In the genomic region with DNA sequence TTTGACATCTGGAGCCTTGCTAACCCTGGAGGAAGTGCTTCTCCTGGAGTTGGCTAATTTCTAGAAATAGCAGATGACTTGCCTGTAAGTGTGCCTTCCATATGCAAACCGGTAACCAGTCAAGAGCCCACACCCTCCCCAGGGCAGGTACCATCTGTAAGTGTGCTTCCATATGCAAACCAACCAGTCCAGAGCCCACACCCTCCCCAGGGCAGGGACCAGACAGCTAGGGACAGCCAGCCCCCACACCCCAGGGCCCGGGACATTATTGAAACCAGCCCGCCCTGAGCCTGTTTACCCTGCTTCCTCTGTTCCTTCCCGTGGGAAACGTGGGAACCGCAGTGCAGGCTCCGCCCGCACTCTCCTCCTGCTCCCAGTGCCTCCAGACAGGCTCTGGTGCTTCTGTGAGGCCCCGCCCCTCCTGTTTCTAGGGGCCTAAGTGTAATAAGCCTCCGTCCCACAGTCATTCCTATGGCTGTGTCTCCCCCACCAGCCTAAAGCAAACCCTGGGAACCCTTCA, we compare ENCODE assay signal across 15 cellular contexts. TPM values are rescaled to one million over a fixed set of nuclear protein-coding genes. Genes with fewer than 3 reads are reported as not detected.
"Had no signal": no experiment of that assay in that cellular context is flagged by ENCODE, and none has a peak within 500 bp of the region (broad histone marks: within the 10 kb centered on the region; RNA-seq: fewer than 3 reads in every experiment).

No MANE protein-coding gene starts in this region.

RNA-seq across cellular contexts. Expression of a gene that starts 11.7 kb away (rescaled TPM):
- total RNA-seq: activated CD4-positive, alpha-beta memory T cell treated with anti-CD3 and anti-CD28 coated beads, Interleukin-2, amount 10 ng/mL, durations not matched to agents 7 days and 5 days; activated T-helper 1 cell treated with anti-CD3 and anti-CD28 coated beads, Interleukin-12 subunit alpha, Interleukin-12 subunit beta, Interleukin-2, Interleukin-4 antibody, amounts not matched to agents 30 ng/mL and 10 ng/mL and 1 ng/mL, durations not matched to agents 14 hours and 24 hours and 36 hours; body of pancreas; dermis microvascular lymphatic vessel endothelial cell; endothelial cell of umbilical vein; esophagus mucosa; frontal cortex; kidney epithelial cell; liver; mononuclear cell; osteoblast; subcutaneous adipose tissue; urinary bladder had no signal
- polyA plus RNA-seq: endothelial cell of umbilical vein, liver, SK-N-SH, urinary bladder had no signal

RNA-seq across cellular contexts. Expression of a gene that starts 13.0 kb away (rescaled TPM):
- total RNA-seq: activated CD4-positive, alpha-beta memory T cell treated with anti-CD3 and anti-CD28 coated beads, Interleukin-2, amount 10 ng/mL, durations not matched to agents 7 days and 5 days; activated T-helper 1 cell treated with anti-CD3 and anti-CD28 coated beads, Interleukin-12 subunit alpha, Interleukin-12 subunit beta, Interleukin-2, Interleukin-4 antibody, amounts not matched to agents 30 ng/mL and 10 ng/mL and 1 ng/mL, durations not matched to agents 14 hours and 24 hours and 36 hours; body of pancreas; dermis microvascular lymphatic vessel endothelial cell; endothelial cell of umbilical vein; esophagus mucosa; frontal cortex; kidney epithelial cell; liver; mononuclear cell; osteoblast; prostate gland; subcutaneous adipose tissue; urinary bladder had no signal
- polyA plus RNA-seq: endothelial cell of umbilical vein, liver, SK-N-SH, urinary bladder had no signal

RNA-seq across cellular contexts. Expression of a gene that starts 27.3 kb away (rescaled TPM):
- total RNA-seq: activated CD4-positive, alpha-beta memory T cell treated with anti-CD3 and anti-CD28 coated beads, Interleukin-2, amount 10 ng/mL, durations not matched to agents 7 days and 5 days; activated T-helper 1 cell treated with anti-CD3 and anti-CD28 coated beads, Interleukin-12 subunit alpha, Interleukin-12 subunit beta, Interleukin-2, Interleukin-4 antibody, amounts not matched to agents 30 ng/mL and 10 ng/mL and 1 ng/mL, durations not matched to agents 14 hours and 24 hours and 36 hours; body of pancreas; dermis microvascular lymphatic vessel endothelial cell; endothelial cell of umbilical vein; esophagus mucosa; frontal cortex; kidney epithelial cell; liver; mononuclear cell; osteoblast; subcutaneous adipose tissue; urinary bladder had no signal
- polyA plus RNA-seq: endothelial cell of umbilical vein, liver, urinary bladder had no signal
